In the genomic region with DNA sequence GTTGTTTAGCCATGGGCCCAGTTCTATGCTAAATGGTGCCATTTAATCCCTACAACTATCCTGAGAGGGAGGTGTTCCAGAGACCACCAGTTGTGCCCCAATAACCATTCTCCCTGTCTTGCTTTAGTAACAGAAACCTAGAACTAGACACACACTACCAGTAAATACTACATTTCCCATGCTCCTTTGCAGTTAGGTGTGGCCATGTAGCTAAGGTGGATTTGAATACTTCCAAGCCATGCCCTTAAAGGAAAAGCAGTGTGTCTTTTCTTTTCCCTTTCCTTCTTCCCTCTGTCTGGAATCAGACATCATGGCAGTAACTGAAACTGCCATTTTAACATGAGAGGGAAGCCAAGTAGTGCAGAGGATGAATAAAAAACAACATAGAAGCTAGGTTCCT, we compare ENCODE assay signal across 18 cellular contexts.
A peak's percentile ranks its signal among the peaks of the same experiment; 100 is the strongest.
DNase-seq lines count a peak whose midpoint lies in the region; ATAC-seq, FAIRE-seq and TF ChIP-seq lines count a peak whose summit lies in the region.
"Had no signal": no experiment of that assay in that cellular context is flagged by ENCODE, and none has a peak within 500 bp of the region (broad histone marks: within the 10 kb centered on the region; RNA-seq: fewer than 3 reads in every experiment).

No MANE protein-coding gene starts in this region.

- no peak overlapping the region for H3K4me3 Mint-ChIP-seq in WTC11
- H3K4me3 Mint-ChIP-seq: CD14-positive monocyte had no signal

- CTCF ChIA-PET in HCT116 (lab: Charles Lee) (no interaction called here), WTC11 (lab: Charles Lee) (no interaction called here), HepG2 (lab: Yijun Ruan, JAX; ENCODE audit: low intra/inter-chr PET ratio, low total read pairs) (no interaction called here)

- H3K36me3 Mint-ChIP-seq in WTC11: no peaks in the 10 kb centered on the region
- H3K36me3 Mint-ChIP-seq: CD14-positive monocyte had no signal

- H3K27ac ChIP-seq in HCT116 (ENCODE audit: low read depth, low read length): no peak overlapping the region
- no peak overlapping the region for H3K27ac ChIP-seq in HepG2 (ENCODE audit: extremely low read length, insufficient read depth, low read length)
- H3K27ac ChIP-seq: GM23248 had no signal

- peaks cover 6% of the 10 kb centered on the region for H3K9me3 Mint-ChIP-seq in WTC11

- no peaks in the 10 kb centered on the region for H3K9me2 ChIP-seq in HCT116 (ENCODE audit: insufficient read depth)

- BruUV-seq in HCT116 (replicated peaks; lab: Mats Ljungman, UMichigan): no TSS peak
- BruUV-seq in HepG2 (replicated peaks; lab: Mats Ljungman, UMichigan): no TSS peak

- peak; percentile 83 for ATAC-seq in HCT116
- ATAC-seq in WTC11: peak; percentile 79
- ATAC-seq in HepG2: no peak
- ATAC-seq in HG03045 (IDR thresholded peaks at IDR 0.05; ENCODE audit: unreplicated experiment): no peak

- intact Hi-C loops in HCT116 (cut with micrococcal nuclease): no loop called here
- intact Hi-C loops in HepG2 (cut with micrococcal nuclease; ENCODE audit: unreplicated experiment): no loop called here

- DNase-seq in HCT116 (ENCODE audit: low read depth, low spot score) (peak; percentile 27), M059J (ENCODE audit: low read depth) (peak; percentile 13), WTC11 (ENCODE audit: low spot score) (no peak), HepG2 (ENCODE audit: low spot score) (no peak)
- no peak for DNase-seq in activated naive CD4-positive, alpha-beta T cell treated with anti-CD3 and anti-CD28 coated beads, Interleukin-2, amount 50 U/mL, for 16 hours
- DNase-seq in stimulated activated naive CD4-positive, alpha-beta T cell (lab: John Stamatoyannopoulos, UW): no peak
- DNase-seq: ACHN, AML-193, COR-L47, GM23248, NCI-H1417 treated with DMSO at 0.1 percent for 48 hours, NCI-H2029, NCI-H510A treated with DMSO at 0.1 percent for 48 hours, RPMI8226, SIG-M5, T-helper 2 cell had no signal

- TF ChIP-seq RAD21 in HCT116 (IDR thresholded peaks at IDR 0.05; ENCODE audit: low read depth): no peak
- TF ChIP-seq RAD21 in HepG2 (CRISPR knock-in tag; IDR thresholded peaks at IDR 0.05): no peak

- TF ChIP-seq CTCF in HCT116 (IDR thresholded peaks at IDR 0.05 in 2 of 3, conservative IDR thresholded peaks at IDR 0.05 in 1 of 3; ENCODE audit: borderline replicate concordance in 1 of 3, insufficient read depth in 1 of 3, low read depth in 2 of 3, low read length in 2 of 3): no peak
- TF ChIP-seq CTCF in WTC11 (IDR thresholded peaks at IDR 0.05): no peak
- TF ChIP-seq CTCF in HepG2 (CRISPR knock-in tag; IDR thresholded peaks at IDR 0.05): no peak

- H3K36me3 ChIP-seq in HCT116 (ENCODE audit: control insufficient read depth in 1 of 2, insufficient read depth in 2 of 2, low read length in 2 of 2): no peaks in the 10 kb centered on the region
- no peaks in the 10 kb centered on the region for H3K36me3 ChIP-seq in HepG2 (replicated peaks in 1 of 2; ENCODE audit: control insufficient read depth in 1 of 2, insufficient read depth in 2 of 2, low read length in 2 of 2)

- no peaks in the 10 kb centered on the region for H4K20me1 ChIP-seq in HCT116 (ENCODE audit: insufficient read depth)
- no peaks in the 10 kb centered on the region for H4K20me1 ChIP-seq in HepG2 (ENCODE audit: insufficient read depth, low read length)

- H3K79me2 ChIP-seq in HCT116 (ENCODE audit: insufficient read depth, low read length): no peaks in the 10 kb centered on the region
- H3K79me2 ChIP-seq in HepG2 (ENCODE audit: insufficient read depth, low read length): no peaks in the 10 kb centered on the region

- POLR2A ChIA-PET in HCT116 (lab: Charles Lee): no interaction called here
- POLR2A ChIA-PET in WTC11 (lab: Charles Lee): no interaction called here
- POLR2A ChIA-PET in HepG2 (lab: Yijun Ruan, JAX): no interaction called here

- no peak for TF ChIP-seq EP300 in HepG2 (IDR thresholded peaks at IDR 0.05; ENCODE audit: low read depth in 2 of 2, low read length in 2 of 2)
- no peak for TF ChIP-seq EP300 in HepG2 (CRISPR knock-in tag; IDR thresholded peaks at IDR 0.05; ENCODE audit: borderline replicate concordance)

- H3K27me3 ChIP-seq in HCT116 (ENCODE audit: insufficient read depth, low read length): no peaks in the 10 kb centered on the region
- H3K27me3 ChIP-seq in HepG2 (ENCODE audit: control insufficient read depth in 1 of 2, insufficient read depth in 2 of 2, low read length in 2 of 2): no peaks in the 10 kb centered on the region

- no peaks in the 10 kb centered on the region for H3K9me3 ChIP-seq in HCT116 (ENCODE audit: control insufficient read depth in 1 of 2, insufficient read depth in 1 of 2, low read depth in 1 of 2, low read length in 2 of 2)
- H3K9me3 ChIP-seq in HepG2 (ENCODE audit: low read length): no peaks in the 10 kb centered on the region

- RAD21 ChIA-PET in HCT116 (lab: Charles Lee; ENCODE audit: low non-redundant PET in 1 of 2, low total read pairs in 2 of 2, uncharacterized antibody in 2 of 2, unreplicated experiment in 2 of 2): no interaction called here

- H3K4me3 ChIP-seq in HCT116 (replicated peaks in 1 of 2; ENCODE audit: low read depth in 1 of 2, low read length in 2 of 2): no peak overlapping the region
- H3K4me3 ChIP-seq in HepG2 (replicated peaks in 1 of 3; ENCODE audit: insufficient read depth in 1 of 3, low read depth in 2 of 3, low read length in 3 of 3): no peak overlapping the region
- H3K4me3 ChIP-seq: GM23248 had no signal

- H2AFZ ChIP-seq in HCT116 (ENCODE audit: low read depth, low read length, poor library complexity, severe bottlenecking): no peak overlapping the region
- H2AFZ ChIP-seq in HepG2 (ENCODE audit: low read length): no peak overlapping the region
- H2AFZ ChIP-seq: GM23248 had no signal

- FAIRE-seq in HepG2 (lab: Jason Lieb, UNC): no peak

- H3K9ac ChIP-seq in HCT116 (ENCODE audit: low read length): no peak overlapping the region
- no peak overlapping the region for H3K9ac ChIP-seq in HepG2 (ENCODE audit: insufficient read depth, low read depth, low read length)
- H3K9ac ChIP-seq: GM23248 had no signal

- H3K4me1 ChIP-seq in HCT116 (ENCODE audit: control insufficient read depth in 1 of 2, insufficient read depth in 2 of 2, low read length in 2 of 2) (peaks cover 0 to 6% of the 10 kb centered on the region in 2 experiments; a peak in 2 of 4 replicates), HepG2 (ENCODE audit: insufficient read depth, low read length) (no peaks in the 10 kb centered on the region)

- peaks cover 4% of the 10 kb centered on the region for H3K4me1 Mint-ChIP-seq in WTC11
- H3K4me1 Mint-ChIP-seq: CD14-positive monocyte had no signal

- no peak overlapping the region for H3K27ac Mint-ChIP-seq in WTC11
- H3K27ac Mint-ChIP-seq: CD14-positive monocyte had no signal

- H3K27me3 Mint-ChIP-seq in WTC11 (ENCODE audit: low read depth): peaks cover 6% of the 10 kb centered on the region

- no peak overlapping the region for H3K4me2 ChIP-seq in HCT116 (ENCODE audit: low read length)
- no peak overlapping the region for H3K4me2 ChIP-seq in HepG2 (ENCODE audit: low read depth, low read length)

- TF ChIP-seq POLR2A in HCT116 (IDR thresholded peaks at IDR 0.05; ENCODE audit: borderline replicate concordance, extremely low read depth, insufficient read depth, insufficient read length): no peak
- no peak for TF ChIP-seq POLR2A in HepG2 (IDR thresholded peaks at IDR 0.05; ENCODE audit: insufficient read depth in 1 of 2, low read depth in 2 of 2, low read length in 2 of 2)

- in situ Hi-C loops in HepG2 (cut with HindIII; ENCODE audit: extremely low pct_ligation_motif_present, low pct_unique_long_range_greater_than_20kb): no loop called here

TF ChIP-seq in HCT116, 20 proteins besides CTCF, POLR2A, EP300 and RAD21 (continues in another document):
- TF ChIP-seq, protein P1, sequence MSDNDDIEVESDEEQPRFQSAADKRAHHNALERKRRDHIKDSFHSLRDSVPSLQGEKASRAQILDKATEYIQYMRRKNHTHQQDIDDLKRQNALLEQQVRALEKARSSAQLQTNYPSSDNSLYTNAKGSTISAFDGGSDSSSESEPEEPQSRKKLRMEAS (IDR thresholded peaks at IDR 0.05): peak; percentile 36; the same call in 1 of the 2 replicates
- TF ChIP-seq POLR2AphosphoS5 (IDR thresholded peaks at IDR 0.05; ENCODE audit: low read depth, low read length) (no peak), ZFX (IDR thresholded peaks at IDR 0.05) (no peak), FOSL1 (IDR thresholded peaks at IDR 0.05; ENCODE audit: low read depth) (no peak)

TF ChIP-seq in WTC11, 78 proteins besides CTCF, POLR2A, EP300 and RAD21:
- TF ChIP-seq, protein P2, sequence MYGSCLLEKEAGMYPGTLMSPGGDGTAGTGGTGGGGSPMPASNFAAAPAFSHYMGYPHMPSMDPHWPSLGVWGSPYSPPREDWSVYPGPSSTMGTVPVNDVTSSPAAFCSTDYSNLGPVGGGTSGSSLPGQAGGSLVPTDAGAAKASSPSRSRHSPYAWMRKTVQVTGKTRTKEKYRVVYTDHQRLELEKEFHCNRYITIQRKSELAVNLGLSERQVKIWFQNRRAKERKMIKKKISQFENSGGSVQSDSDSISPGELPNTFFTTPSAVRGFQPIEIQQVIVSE (CRISPR knock-in tag; IDR thresholded peaks at IDR 0.05; ENCODE audit: borderline replicate concordance): no peak
- no peak for TF ChIP-seq RELA (CRISPR knock-in tag; IDR thresholded peaks at IDR 0.05; ENCODE audit: borderline replicate concordance)
TF ChIP-seq in WTC11: peak in this region for 0.

TF ChIP-seq in HepG2, 621 proteins besides CTCF, POLR2A, EP300 and RAD21:
- 0 out of 2 replicates have a peak, but pooled peaks have one; percentile 16 for TF ChIP-seq THAP11 (CRISPR knock-in tag; IDR thresholded peaks at IDR 0.05)
- TF ChIP-seq JARID2 (CRISPR knock-in tag; IDR thresholded peaks at IDR 0.05; ENCODE audit: insufficient replicate concordance): no peak
TF ChIP-seq in HepG2: peak in this region for 1.

Comparison
In these comparisons a context has a peak if more than half of its experiments do, and no peak if none do; other contexts are left out.
1. ATAC-seq: peak in HCT116 (single experiment) and WTC11 (single experiment); none in HepG2 (single experiment) and HG03045 (single experiment).
2. DNase-seq: peak in HCT116 (single experiment) and M059J (single experiment); none in WTC11 (single experiment), HepG2 (single experiment), activated naive CD4-positive, alpha-beta T cell treated with anti-CD3 and anti-CD28 coated beads, Interleukin-2, amount 50 U/mL, for 16 hours (single experiment) and stimulated activated naive CD4-positive, alpha-beta T cell (0 of 6).